25 cellular contexts compared by ENCODE assay signal in the genomic region with DNA sequence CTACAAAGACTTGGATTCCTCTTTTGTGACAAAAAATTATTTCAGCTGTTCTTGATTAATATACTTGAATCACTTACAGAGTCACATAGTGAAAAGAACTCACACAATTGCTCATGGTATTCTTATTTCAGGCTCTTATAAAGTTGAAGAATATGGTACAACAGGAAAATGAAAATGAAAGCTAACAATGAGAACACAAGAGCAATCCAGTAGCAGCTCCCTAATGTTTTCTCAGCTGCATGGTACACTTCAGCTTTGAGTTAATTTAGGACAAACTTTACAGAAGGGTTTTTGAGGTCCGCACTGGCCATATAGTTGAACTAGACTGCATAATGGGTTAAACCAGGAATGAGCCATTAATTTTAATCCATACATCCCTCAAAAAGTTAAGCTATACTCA.
DNase-seq lines count a peak whose midpoint lies in the region; FAIRE-seq and TF ChIP-seq lines count a peak whose summit lies in the region.
"Had no signal": no experiment of that assay in that cellular context is flagged by ENCODE, and none has a peak within 500 bp of the region (broad histone marks: within the 10 kb centered on the region; RNA-seq: fewer than 3 reads in every experiment).

No MANE protein-coding gene starts in this region.

- no peaks in the 10 kb centered on the region for H3K4me1 Mint-ChIP-seq in astrocyte (ENCODE audit: low read depth, unreplicated experiment)
- H3K4me1 Mint-ChIP-seq: activated CD4-positive, alpha-beta T cell treated with anti-CD3 and anti-CD28 coated beads, Interleukin-2, amount 10 ng/mL, durations not matched to agents 24 days and 14 days had no signal

- no peak overlapping the region for H3K4me3 ChIP-seq in astrocyte (ENCODE audit: insufficient read depth, low read depth, low read length)
- H3K4me3 ChIP-seq: adrenal gland, HAP-1, MG63, stomach, tibial artery had no signal

- no peaks in the 10 kb centered on the region for H3K9me3 Mint-ChIP-seq in astrocyte (ENCODE audit: unreplicated experiment)
- H3K9me3 Mint-ChIP-seq: activated CD4-positive, alpha-beta T cell treated with anti-CD3 and anti-CD28 coated beads, Interleukin-2, amount 10 ng/mL, durations not matched to agents 24 days and 14 days had no signal

- no peak for TF ChIP-seq CTCF in astrocyte (IDR thresholded peaks at IDR 0.05; ENCODE audit: insufficient read depth, low read depth, low read length)

- peak; percentile 30 for DNase-seq in NCI-H748 (lab: John Stamatoyannopoulos, UW; ENCODE audit: unreplicated experiment)
- DNase-seq in NCI-H748 treated with DMSO at 0.1 percent for 48 hours (lab: John Stamatoyannopoulos, UW): no peak
- peak; percentile 2 for DNase-seq in astrocyte (ENCODE audit: low read depth)
- peak; percentile 1 for DNase-seq in smooth muscle cell of the brain vasculature (ENCODE audit: low read depth, low spot score)
- no peak for DNase-seq in NOMO-1 treated with dmso at 0.1 percent for 144 hours (lab: John Stamatoyannopoulos, UW; ENCODE audit: unreplicated experiment)
- no peak for DNase-seq in SIG-M5 (lab: John Stamatoyannopoulos, UW)
- DNase-seq in NCI-H446 (lab: John Stamatoyannopoulos, UW): no peak
- DNase-seq: activated CD4-positive, alpha-beta T cell treated with anti-CD3 and anti-CD28 coated beads, Interleukin-2, amount 10 ng/mL, durations not matched to agents 24 days and 14 days; activated T-cell treated with anti-CD3 and anti-CD28 coated beads, Interleukin-2, amount 50 U/mL, for 48 hours; adrenal gland; brain microvascular endothelial cell; DMS79; MG63; midbrain; naive thymus-derived CD4-positive, alpha-beta T cell; NCI-H187 treated with DMSO at 0.1 percent for 48 hours; occipital lobe; PC-3; stomach; T1000; tibial artery had no signal

- FAIRE-seq in astrocyte (lab: Jason Lieb, UNC): no peak
- FAIRE-seq: GM19239, keratinocyte had no signal

- H3K36me3 ChIP-seq in KOPT-K1 (ENCODE audit: insufficient read depth, low read length) (no peaks in the 10 kb centered on the region), astrocyte (ENCODE audit: insufficient read depth, low read length) (no peaks in the 10 kb centered on the region)
- H3K36me3 ChIP-seq: adrenal gland, brain microvascular endothelial cell, HAP-1, MG63, stomach, tibial artery had no signal

- peak overlapping the region; percentile 18 for H3K27ac ChIP-seq in KOPT-K1 (ENCODE audit: low read depth, low read length, poor library complexity, severe bottlenecking)
- H3K27ac ChIP-seq in astrocyte (ENCODE audit: low read depth, low read length): no peak overlapping the region
- H3K27ac ChIP-seq: adrenal gland, brain microvascular endothelial cell, stomach, tibial artery had no signal

- H3K4me3 Mint-ChIP-seq in astrocyte (ENCODE audit: unreplicated experiment): no peak overlapping the region
- H3K4me3 Mint-ChIP-seq: activated CD4-positive, alpha-beta T cell treated with anti-CD3 and anti-CD28 coated beads, Interleukin-2, amount 10 ng/mL, durations not matched to agents 24 days and 14 days had no signal

- H3K79me2 ChIP-seq in astrocyte (ENCODE audit: insufficient read depth, low read length): no peaks in the 10 kb centered on the region

- H2AFZ ChIP-seq in astrocyte (ENCODE audit: low read depth, low read length): no peak overlapping the region

- no peaks in the 10 kb centered on the region for H3K27me3 Mint-ChIP-seq in astrocyte (ENCODE audit: low read depth, unreplicated experiment)
- H3K27me3 Mint-ChIP-seq: activated CD4-positive, alpha-beta T cell treated with anti-CD3 and anti-CD28 coated beads, Interleukin-2, amount 10 ng/mL, durations not matched to agents 24 days and 14 days; naive thymus-derived CD4-positive, alpha-beta T cell had no signal

- no peak overlapping the region for H3K4me2 ChIP-seq in astrocyte (ENCODE audit: low read length)

- H3K9me3 ChIP-seq in KOPT-K1 (ENCODE audit: insufficient read depth, low read length, poor library complexity, severe bottlenecking) (no peaks in the 10 kb centered on the region), astrocyte (ENCODE audit: insufficient read depth, low read depth, low read length) (no peaks in the 10 kb centered on the region)
- H3K9me3 ChIP-seq: adrenal gland, HAP-1, MG63, stomach, tibial artery had no signal

- no peaks in the 10 kb centered on the region for H3K4me1 ChIP-seq in astrocyte (ENCODE audit: insufficient read depth, low read length)
- H3K4me1 ChIP-seq: adrenal gland, HAP-1, stomach, tibial artery had no signal

- H3K27me3 ChIP-seq in astrocyte (ENCODE audit: insufficient read depth, low read length): no peaks in the 10 kb centered on the region
- H3K27me3 ChIP-seq: adrenal gland, brain microvascular endothelial cell, MG63, stomach, tibial artery had no signal

- H3K36me3 Mint-ChIP-seq in astrocyte (ENCODE audit: low read depth, unreplicated experiment): no peaks in the 10 kb centered on the region
- H3K36me3 Mint-ChIP-seq: naive thymus-derived CD4-positive, alpha-beta T cell had no signal

- H3K27ac Mint-ChIP-seq in astrocyte (ENCODE audit: unreplicated experiment): no peak overlapping the region
- H3K27ac Mint-ChIP-seq: activated CD4-positive, alpha-beta T cell treated with anti-CD3 and anti-CD28 coated beads, Interleukin-2, amount 10 ng/mL, durations not matched to agents 24 days and 14 days; naive thymus-derived CD4-positive, alpha-beta T cell had no signal

- no peaks in the 10 kb centered on the region for H4K20me1 ChIP-seq in astrocyte (ENCODE audit: insufficient read depth, low read length)

- H3K9ac ChIP-seq in astrocyte (ENCODE audit: low read length): no peak overlapping the region

Comparison
In these comparisons a context has a peak if more than half of its experiments do, and no peak if none do; other contexts are left out.
1. DNase-seq: peak in NCI-H748 (single experiment), astrocyte (single experiment) and smooth muscle cell of the brain vasculature (single experiment); none in NCI-H748 treated with DMSO at 0.1 percent for 48 hours (single experiment), NOMO-1 treated with dmso at 0.1 percent for 144 hours (single experiment), SIG-M5 (single experiment) and NCI-H446 (0 of 2).